In the genomic region with DNA sequence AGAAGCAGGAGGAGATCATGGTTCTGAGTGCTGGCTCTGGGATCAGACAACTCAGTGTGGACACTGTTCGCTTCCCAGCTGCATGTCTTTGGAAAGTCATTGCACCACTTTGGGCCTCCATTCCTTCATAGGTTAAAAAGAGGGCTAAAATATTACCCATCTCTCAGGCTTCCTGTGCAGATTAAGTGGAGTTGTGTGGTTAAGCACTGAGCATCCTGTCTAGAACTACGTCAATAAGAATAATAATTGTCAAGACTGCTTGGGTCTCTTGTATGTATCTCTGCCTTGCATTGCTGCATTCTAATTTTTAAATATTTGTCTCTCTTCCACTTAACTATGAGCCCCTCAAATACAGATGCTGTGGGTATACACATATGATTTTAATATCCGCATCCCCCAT, we compare ENCODE assay signal across 15 cellular contexts. TPM values are rescaled to one million over a fixed set of nuclear protein-coding genes. Genes with fewer than 3 reads are reported as not detected.
"Had no signal": no experiment of that assay in that cellular context is flagged by ENCODE, and none has a peak within 500 bp of the region (broad histone marks: within the 10 kb centered on the region; RNA-seq: fewer than 3 reads in every experiment).

No MANE protein-coding gene starts in this region.

- H3K4me3 Mint-ChIP-seq: naive thymus-derived CD8-positive, alpha-beta T cell had no signal

- H3K4me3 ChIP-seq: mucosa of descending colon, ovary, right atrium auricular region, tibial artery, upper lobe of left lung, uterus had no signal

- H3K36me3 ChIP-seq: ovary, right atrium auricular region, tibial artery, upper lobe of left lung, uterus had no signal

- H3K9me3 Mint-ChIP-seq: naive thymus-derived CD8-positive, alpha-beta T cell had no signal

- H3K27ac ChIP-seq: ovary, right atrium auricular region, tibial artery had no signal

- H3K27me3 ChIP-seq: ovary, right atrium auricular region, tibial artery, upper lobe of left lung, uterus had no signal

- H3K36me3 Mint-ChIP-seq: naive thymus-derived CD8-positive, alpha-beta T cell had no signal

- ATAC-seq: mucosa of descending colon had no signal

- H3K9me3 ChIP-seq: mucosa of descending colon, ovary, right atrium auricular region, tibial artery, upper lobe of left lung, uterus had no signal

- DNase-seq: effector memory CD4-positive, alpha-beta T cell; left colon; stimulated activated CD4-positive, alpha-beta T cell treated with anti-CD3 and anti-CD28 coated beads, Interleukin-2, amount 100 ng/mL, for 48 hours; stimulated activated naive CD4-positive, alpha-beta T cell treated with Interleukin-2 at 50 U/mL for 16 hours had no signal

RNA-seq across cellular contexts. Expression of a gene that starts 22.3 kb away (rescaled TPM):
- total RNA-seq: epithelial cell of proximal tubule, kidney epithelial cell, left colon had no signal
- polyA plus RNA-seq: liver; naive thymus-derived CD8-positive, alpha-beta T cell; neural cell had no signal

RNA-seq across cellular contexts. Expression of a gene that starts 40.4 kb away (rescaled TPM):
- total RNA-seq: kidney epithelial cell had no signal
- polyA plus RNA-seq: neural cell had no signal
